Comparison of ENCODE assay signal across 1 cellular context in the genomic region with DNA sequence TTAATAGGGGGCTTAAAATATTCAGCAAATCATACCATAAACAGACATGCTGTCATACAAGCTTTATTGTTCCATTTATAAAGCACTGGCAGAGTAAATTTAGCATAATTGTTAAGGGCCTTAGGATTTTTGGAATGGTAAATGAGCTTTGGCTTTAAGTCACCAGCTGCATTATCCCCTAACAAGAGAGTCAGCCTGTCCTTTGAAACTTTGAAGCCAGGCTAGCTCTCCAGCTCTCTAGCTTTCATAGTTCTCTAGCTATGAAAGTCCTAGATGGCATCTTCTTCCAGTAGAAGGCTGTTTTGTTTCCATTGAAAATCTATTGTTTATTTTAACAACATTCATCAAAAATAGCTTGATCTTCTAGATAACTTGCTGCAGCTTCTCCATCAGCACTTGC.
TF ChIP-seq lines count a peak whose summit lies in the region.

No MANE protein-coding gene starts in this region.

TF ChIP-seq in HepG2, 621 proteins besides CTCF, POLR2A, EP300 and RAD21 (continued from another document):
- TF ChIP-seq, protein P1, sequence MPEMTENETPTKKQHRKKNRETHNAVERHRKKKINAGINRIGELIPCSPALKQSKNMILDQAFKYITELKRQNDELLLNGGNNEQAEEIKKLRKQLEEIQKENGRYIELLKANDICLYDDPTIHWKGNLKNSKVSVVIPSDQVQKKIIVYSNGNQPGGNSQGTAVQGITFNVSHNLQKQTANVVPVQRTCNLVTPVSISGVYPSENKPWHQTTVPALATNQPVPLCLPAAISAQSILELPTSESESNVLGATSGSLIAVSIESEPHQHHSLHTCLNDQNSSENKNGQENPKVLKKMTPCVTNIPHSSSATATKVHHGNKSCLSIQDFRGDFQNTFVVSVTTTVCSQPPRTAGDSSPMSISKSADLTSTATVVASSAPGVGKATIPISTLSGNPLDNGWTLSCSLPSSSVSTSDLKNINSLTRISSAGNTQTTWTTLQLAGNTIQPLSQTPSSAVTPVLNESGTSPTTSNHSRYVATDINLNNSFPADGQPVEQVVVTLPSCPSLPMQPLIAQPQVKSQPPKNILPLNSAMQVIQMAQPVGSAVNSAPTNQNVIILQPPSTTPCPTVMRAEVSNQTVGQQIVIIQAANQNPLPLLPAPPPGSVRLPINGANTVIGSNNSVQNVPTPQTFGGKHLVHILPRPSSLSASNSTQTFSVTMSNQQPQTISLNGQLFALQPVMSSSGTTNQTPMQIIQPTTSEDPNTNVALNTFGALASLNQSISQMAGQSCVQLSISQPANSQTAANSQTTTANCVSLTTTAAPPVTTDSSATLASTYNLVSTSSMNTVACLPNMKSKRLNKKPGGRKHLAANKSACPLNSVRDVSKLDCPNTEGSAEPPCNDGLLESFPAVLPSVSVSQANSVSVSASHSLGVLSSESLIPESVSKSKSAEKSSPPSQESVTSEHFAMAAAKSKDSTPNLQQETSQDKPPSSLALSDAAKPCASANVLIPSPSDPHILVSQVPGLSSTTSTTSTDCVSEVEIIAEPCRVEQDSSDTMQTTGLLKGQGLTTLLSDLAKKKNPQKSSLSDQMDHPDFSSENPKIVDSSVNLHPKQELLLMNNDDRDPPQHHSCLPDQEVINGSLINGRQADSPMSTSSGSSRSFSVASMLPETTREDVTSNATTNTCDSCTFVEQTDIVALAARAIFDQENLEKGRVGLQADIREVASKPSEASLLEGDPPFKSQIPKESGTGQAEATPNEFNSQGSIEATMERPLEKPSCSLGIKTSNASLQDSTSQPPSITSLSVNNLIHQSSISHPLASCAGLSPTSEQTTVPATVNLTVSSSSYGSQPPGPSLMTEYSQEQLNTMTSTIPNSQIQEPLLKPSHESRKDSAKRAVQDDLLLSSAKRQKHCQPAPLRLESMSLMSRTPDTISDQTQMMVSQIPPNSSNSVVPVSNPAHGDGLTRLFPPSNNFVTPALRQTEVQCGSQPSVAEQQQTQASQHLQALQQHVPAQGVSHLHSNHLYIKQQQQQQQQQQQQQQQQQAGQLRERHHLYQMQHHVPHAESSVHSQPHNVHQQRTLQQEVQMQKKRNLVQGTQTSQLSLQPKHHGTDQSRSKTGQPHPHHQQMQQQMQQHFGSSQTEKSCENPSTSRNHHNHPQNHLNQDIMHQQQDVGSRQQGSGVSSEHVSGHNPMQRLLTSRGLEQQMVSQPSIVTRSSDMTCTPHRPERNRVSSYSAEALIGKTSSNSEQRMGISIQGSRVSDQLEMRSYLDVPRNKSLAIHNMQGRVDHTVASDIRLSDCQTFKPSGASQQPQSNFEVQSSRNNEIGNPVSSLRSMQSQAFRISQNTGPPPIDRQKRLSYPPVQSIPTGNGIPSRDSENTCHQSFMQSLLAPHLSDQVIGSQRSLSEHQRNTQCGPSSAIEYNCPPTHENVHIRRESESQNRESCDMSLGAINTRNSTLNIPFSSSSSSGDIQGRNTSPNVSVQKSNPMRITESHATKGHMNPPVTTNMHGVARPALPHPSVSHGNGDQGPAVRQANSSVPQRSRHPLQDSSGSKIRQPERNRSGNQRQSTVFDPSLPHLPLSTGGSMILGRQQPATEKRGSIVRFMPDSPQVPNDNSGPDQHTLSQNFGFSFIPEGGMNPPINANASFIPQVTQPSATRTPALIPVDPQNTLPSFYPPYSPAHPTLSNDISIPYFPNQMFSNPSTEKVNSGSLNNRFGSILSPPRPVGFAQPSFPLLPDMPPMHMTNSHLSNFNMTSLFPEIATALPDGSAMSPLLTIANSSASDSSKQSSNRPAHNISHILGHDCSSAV (CRISPR knock-in tag; IDR thresholded peaks at IDR 0.05; ENCODE audit: borderline replicate concordance) = no peak
- TF ChIP-seq KMT2A (CRISPR knock-in tag; IDR thresholded peaks at IDR 0.05) (no peak), DNMT3B (CRISPR knock-in tag; conservative IDR thresholded peaks at IDR 0.05) (no peak), TRIM24 (CRISPR knock-in tag; IDR thresholded peaks at IDR 0.05) (no peak), PRPF4 (IDR thresholded peaks at IDR 0.05; ENCODE audit: low read depth, low read length, poor library complexity, severe bottlenecking) (no peak), MED13 (CRISPR knock-in tag; IDR thresholded peaks at IDR 0.05) (no peak), MED1 (CRISPR knock-in tag; IDR thresholded peaks at IDR 0.05) (no peak)
- TF ChIP-seq, protein P2, sequence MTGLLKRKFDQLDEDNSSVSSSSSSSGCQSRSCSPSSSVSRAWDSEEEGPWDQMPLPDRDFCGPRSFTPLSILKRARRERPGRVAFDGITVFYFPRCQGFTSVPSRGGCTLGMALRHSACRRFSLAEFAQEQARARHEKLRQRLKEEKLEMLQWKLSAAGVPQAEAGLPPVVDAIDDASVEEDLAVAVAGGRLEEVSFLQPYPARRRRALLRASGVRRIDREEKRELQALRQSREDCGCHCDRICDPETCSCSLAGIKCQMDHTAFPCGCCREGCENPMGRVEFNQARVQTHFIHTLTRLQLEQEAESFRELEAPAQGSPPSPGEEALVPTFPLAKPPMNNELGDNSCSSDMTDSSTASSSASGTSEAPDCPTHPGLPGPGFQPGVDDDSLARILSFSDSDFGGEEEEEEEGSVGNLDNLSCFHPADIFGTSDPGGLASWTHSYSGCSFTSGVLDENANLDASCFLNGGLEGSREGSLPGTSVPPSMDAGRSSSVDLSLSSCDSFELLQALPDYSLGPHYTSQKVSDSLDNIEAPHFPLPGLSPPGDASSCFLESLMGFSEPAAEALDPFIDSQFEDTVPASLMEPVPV (CRISPR knock-in tag; IDR thresholded peaks at IDR 0.05) = no peak
- TF ChIP-seq, protein P3, sequence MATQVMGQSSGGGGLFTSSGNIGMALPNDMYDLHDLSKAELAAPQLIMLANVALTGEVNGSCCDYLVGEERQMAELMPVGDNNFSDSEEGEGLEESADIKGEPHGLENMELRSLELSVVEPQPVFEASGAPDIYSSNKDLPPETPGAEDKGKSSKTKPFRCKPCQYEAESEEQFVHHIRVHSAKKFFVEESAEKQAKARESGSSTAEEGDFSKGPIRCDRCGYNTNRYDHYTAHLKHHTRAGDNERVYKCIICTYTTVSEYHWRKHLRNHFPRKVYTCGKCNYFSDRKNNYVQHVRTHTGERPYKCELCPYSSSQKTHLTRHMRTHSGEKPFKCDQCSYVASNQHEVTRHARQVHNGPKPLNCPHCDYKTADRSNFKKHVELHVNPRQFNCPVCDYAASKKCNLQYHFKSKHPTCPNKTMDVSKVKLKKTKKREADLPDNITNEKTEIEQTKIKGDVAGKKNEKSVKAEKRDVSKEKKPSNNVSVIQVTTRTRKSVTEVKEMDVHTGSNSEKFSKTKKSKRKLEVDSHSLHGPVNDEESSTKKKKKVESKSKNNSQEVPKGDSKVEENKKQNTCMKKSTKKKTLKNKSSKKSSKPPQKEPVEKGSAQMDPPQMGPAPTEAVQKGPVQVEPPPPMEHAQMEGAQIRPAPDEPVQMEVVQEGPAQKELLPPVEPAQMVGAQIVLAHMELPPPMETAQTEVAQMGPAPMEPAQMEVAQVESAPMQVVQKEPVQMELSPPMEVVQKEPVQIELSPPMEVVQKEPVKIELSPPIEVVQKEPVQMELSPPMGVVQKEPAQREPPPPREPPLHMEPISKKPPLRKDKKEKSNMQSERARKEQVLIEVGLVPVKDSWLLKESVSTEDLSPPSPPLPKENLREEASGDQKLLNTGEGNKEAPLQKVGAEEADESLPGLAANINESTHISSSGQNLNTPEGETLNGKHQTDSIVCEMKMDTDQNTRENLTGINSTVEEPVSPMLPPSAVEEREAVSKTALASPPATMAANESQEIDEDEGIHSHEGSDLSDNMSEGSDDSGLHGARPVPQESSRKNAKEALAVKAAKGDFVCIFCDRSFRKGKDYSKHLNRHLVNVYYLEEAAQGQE (IDR thresholded peaks at IDR 0.05; ENCODE audit: borderline replicate concordance in 1 of 2, low read depth in 1 of 2, low read length in 2 of 2) = no peak
